ENCODE assay signal across 8 cellular contexts in genomic region chr17:28416703-28417311, GRCh38. TPM values are rescaled to one million over a fixed set of nuclear protein-coding genes. Genes with fewer than 3 reads are reported as not detected.
A peak's percentile ranks its signal among the peaks of the same experiment; 100 is the strongest.
DNase-seq lines count a peak whose midpoint lies in the region; ATAC-seq, FAIRE-seq and TF ChIP-seq lines count a peak whose summit lies in the region.

No MANE protein-coding gene starts in this region.

- in situ Hi-C loops in brain microvascular endothelial cell (cut with HindIII; ENCODE audit: low pct_ligation_motif_present, low sequenced_read_pairs), result no loop called here

- DNase-seq in activated CD4-positive, CD25-positive, alpha-beta regulatory T cell treated with anti-CD3 and anti-CD28 coated beads, Interleukin-2, amount 50 U/mL, for 72 hours, result no peak
- DNase-seq in NCI-H1105 treated with DMSO at 0.1 percent for 48 hours (lab: John Stamatoyannopoulos, UW), result peak; percentile 64
- peak in 3 of 5 donors; percentile 14 to 50 (median 35) for DNase-seq in T-helper 1 cell
- peak; percentile 58 for DNase-seq in brain microvascular endothelial cell
- no peak for DNase-seq in kidney
- DNase-seq in stimulated activated CD4-positive, alpha-beta T cell treated with anti-CD3 and anti-CD28 coated beads, Interleukin-4, amount 100 ng/mL, for 48 hours (ENCODE audit: low read depth in 2 of 2), result peak; percentile 34 to 37

- H3K9me3 ChIP-seq in kidney (ENCODE audit: control insufficient read depth in 1 of 2, low read length in 2 of 2), result no peaks in the 10 kb centered on the region

- H3K4me1 ChIP-seq in kidney (ENCODE audit: control insufficient read depth in 1 of 2, insufficient read depth in 1 of 2, low read depth in 1 of 2, low read length in 2 of 2), result no peaks in the 10 kb centered on the region

- no peaks in the 10 kb centered on the region for H3K27me3 ChIP-seq in brain microvascular endothelial cell (replicated peaks)

- peak; percentile 71 to 81 for ATAC-seq in activated CD4-positive, CD25-positive, alpha-beta regulatory T cell treated with anti-CD3 and anti-CD28 coated beads, Interleukin-2, amount 50 U/mL, for 24 hours
- no peak for ATAC-seq in HG02885 (IDR thresholded peaks at IDR 0.05; ENCODE audit: poor library complexity, unreplicated experiment)

- no peak overlapping the region for H3K4me3 ChIP-seq in brain microvascular endothelial cell (ENCODE audit: low read depth, low read length)
- no peak overlapping the region for H3K4me3 ChIP-seq in kidney (ENCODE audit: low read length in 2 of 2)

- no peaks in the 10 kb centered on the region for H3K36me3 ChIP-seq in brain microvascular endothelial cell (replicated peaks)
- no peaks in the 10 kb centered on the region for H3K36me3 ChIP-seq in kidney (ENCODE audit: control insufficient read depth in 1 of 2, insufficient read depth in 2 of 2, low read length in 2 of 2)

- peak; percentile 86 for TF ChIP-seq CTCF in brain microvascular endothelial cell (IDR thresholded peaks at IDR 0.05; ENCODE audit: low read depth, low read length, missing control alignments)
- TF ChIP-seq CTCF in kidney (IDR thresholded peaks at IDR 0.05; ENCODE audit: borderline replicate concordance, extremely low read depth, insufficient read depth), result peak; percentile 58

- no peak overlapping the region for H3K27ac ChIP-seq in brain microvascular endothelial cell
- no peak overlapping the region for H3K27ac ChIP-seq in kidney (ENCODE audit: low read depth in 2 of 2, low read length in 2 of 2)

- intact Hi-C loops in kidney (cut with DNase I), result no loop called here

- FAIRE-seq in kidney (lab: Jason Lieb, UNC), result no peak

- H3K9ac ChIP-seq in kidney (ENCODE audit: low read length in 2 of 2), result no peak overlapping the region

RNA-seq across cellular contexts. Expression of gene SLC46A1, which starts 10.8 kb away (rescaled TPM):
- 14.7 TPM for total RNA-seq in kidney
- polyA plus RNA-seq in kidney (ENCODE audit: insufficient read depth, low read depth, low replicate concordance), result 9.7 TPM

RNA-seq across cellular contexts. Expression of gene SARM1, which starts 45.3 kb away (rescaled TPM):
- total RNA-seq in kidney, result 23.8 TPM
- 10.4 TPM for polyA plus RNA-seq in kidney (ENCODE audit: insufficient read depth, low read depth, low replicate concordance)

RNA-seq across cellular contexts. Expression of gene VTN, which starts 46.7 kb away (rescaled TPM):
- total RNA-seq in kidney, result 0.98 TPM
- polyA plus RNA-seq in kidney (ENCODE audit: insufficient read depth, low read depth, low replicate concordance), result 3.5 TPM

RNA-seq across cellular contexts. Expression of gene SEBOX, which starts 51.8 kb away (rescaled TPM):
- not detected for total RNA-seq in kidney
- polyA plus RNA-seq in kidney (ENCODE audit: insufficient read depth, low read depth, low replicate concordance), result not detected

RNA-seq across cellular contexts. Expression of gene SLC13A2, which starts 56.6 kb away (rescaled TPM):
- total RNA-seq in kidney, result 1.1 TPM
- polyA plus RNA-seq in kidney (ENCODE audit: insufficient read depth, low read depth, low replicate concordance), result 69.0 TPM

Comparison
In these comparisons a context has a peak if more than half of its experiments do, and no peak if none do; other contexts are left out.
1. DNase-seq: peak in NCI-H1105 treated with DMSO at 0.1 percent for 48 hours (single experiment), T-helper 1 cell (3 of 5), brain microvascular endothelial cell (single experiment) and stimulated activated CD4-positive, alpha-beta T cell treated with anti-CD3 and anti-CD28 coated beads, Interleukin-4, amount 100 ng/mL, for 48 hours (2 of 2); none in activated CD4-positive, CD25-positive, alpha-beta regulatory T cell treated with anti-CD3 and anti-CD28 coated beads, Interleukin-2, amount 50 U/mL, for 72 hours (single experiment) and kidney (single experiment).